Comparison of ENCODE assay signal across 1 cellular context in genomic region chr10:32699683-32700082, GRCh38.
TF ChIP-seq lines count a peak whose summit lies in the region.
"Not testable (repeated sequence)": the region's sequence is repeated elsewhere in the genome, so short reads cannot be mapped to it uniquely, and the experiment has no call there.

No MANE protein-coding gene starts in this region.

- H3K4me3 ChIP-seq in HEK293 (ENCODE audit: low read depth, low read length): not testable (repeated sequence)

- TF ChIP-seq CTCF in HEK293 (tag by site-specific recombination; IDR thresholded peaks at IDR 0.05): not testable (repeated sequence)

- not testable (repeated sequence) for H3K9me3 ChIP-seq in HEK293 (ENCODE audit: control insufficient read depth, insufficient read depth, low read depth, low read length)

- POLR2A ChIA-PET in HEK293 (lab: Yijun Ruan, JAX): not testable (repeated sequence)

- not testable (repeated sequence) for H3K27ac ChIP-seq in HEK293 (ENCODE audit: extremely low read depth, low read depth, low read length)

- H3K4me1 ChIP-seq in HEK293 (ENCODE audit: control insufficient read depth, insufficient read depth, low read length): not testable (repeated sequence)

- H3K36me3 ChIP-seq in HEK293 (ENCODE audit: control insufficient read depth in 2 of 2, insufficient read depth in 1 of 2, low read length in 2 of 2): not testable (repeated sequence)

- CTCF ChIA-PET in HEK293 (lab: Yijun Ruan, JAX): not testable (repeated sequence)

TF ChIP-seq in HEK293, 187 proteins besides CTCF, POLR2A, EP300 and RAD21:
- TF ChIP-seq SCRT2 (tag by site-specific recombination; IDR thresholded peaks at IDR 0.05) (peak; percentile 68), SCRT1 (tag by site-specific recombination; IDR thresholded peaks at IDR 0.05; ENCODE audit: borderline replicate concordance) (peak; percentile 72; the same call in 1 of the 2 replicates)
